1 cellular context compared by ENCODE assay signal in the genomic region with DNA sequence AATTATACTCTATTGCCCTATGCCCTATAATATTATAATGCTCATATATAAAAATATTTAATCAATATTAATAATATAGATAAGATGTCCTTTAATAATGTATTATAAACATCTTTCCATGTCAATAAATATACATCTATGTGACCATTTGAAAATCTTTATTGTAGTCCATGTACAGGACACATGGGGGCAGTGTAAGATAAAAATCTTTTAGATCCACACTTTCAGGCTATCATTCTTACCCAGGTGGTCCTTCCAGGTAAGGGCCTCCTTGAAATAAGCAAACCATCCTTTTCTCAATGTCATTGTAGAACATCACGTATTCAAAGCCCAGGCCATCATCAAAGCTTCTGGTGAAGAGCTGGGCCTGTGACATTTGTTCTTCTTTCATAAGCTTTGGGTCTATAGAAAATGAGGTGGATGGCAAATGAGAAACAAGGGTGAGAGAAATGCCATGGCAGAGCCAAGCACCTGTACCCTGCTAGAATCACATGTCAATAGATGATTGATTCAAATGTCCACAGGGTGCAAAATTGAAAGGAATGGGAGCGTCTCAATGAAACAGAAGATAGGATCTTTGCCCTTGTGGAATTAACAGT.
A peak's percentile ranks its signal among the peaks of the same experiment; 100 is the strongest.
TF ChIP-seq lines count a peak whose summit lies in the region.

No MANE protein-coding gene starts in this region.

TF ChIP-seq in IMR-90, 13 proteins besides CTCF, POLR2A, EP300 and RAD21 (continued from another document):
- TF ChIP-seq RFX5 (IDR thresholded peaks at IDR 0.05; ENCODE audit: low read depth, low read length): no peak
- TF ChIP-seq CEBPB (IDR thresholded peaks at IDR 0.05; ENCODE audit: low read depth, low read length): no peak
- 0 out of 2 replicates have a peak, but pooled peaks have one; percentile 4 for TF ChIP-seq SMC3 (IDR thresholded peaks at IDR 0.05; ENCODE audit: low read depth, low read length)
- no peak for TF ChIP-seq FOS (IDR thresholded peaks at IDR 0.05; ENCODE audit: low read depth, low read length)
